In the genomic region with DNA sequence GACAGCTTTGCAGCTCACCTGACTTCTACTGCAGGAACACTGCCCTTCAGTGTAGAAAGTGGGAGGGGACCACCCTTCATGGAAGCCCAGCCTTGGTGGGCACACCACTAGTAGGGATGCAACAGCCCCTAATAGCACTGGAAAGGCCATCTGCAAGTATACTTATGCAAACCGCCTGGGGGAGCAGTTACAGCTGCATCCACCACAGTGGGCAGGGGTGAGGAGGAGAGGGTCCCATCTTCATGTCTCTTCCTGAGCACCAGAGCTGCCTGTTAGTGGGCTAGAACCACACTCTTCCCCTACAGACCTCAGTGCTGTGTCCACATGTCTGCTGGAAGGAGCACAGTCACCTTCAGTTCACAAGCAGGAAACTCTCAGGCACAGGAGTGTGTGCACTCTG, we compare ENCODE assay signal across 23 cellular contexts.
"Had no signal": no experiment of that assay in that cellular context is flagged by ENCODE, and none has a peak within 500 bp of the region (broad histone marks: within the 10 kb centered on the region; RNA-seq: fewer than 3 reads in every experiment).

No MANE protein-coding gene starts in this region.

- H3K36me3 ChIP-seq: left lung, spleen, tibial artery had no signal

- H3K4me3 ChIP-seq: left lung, psoas muscle, skin epidermis, spleen, testis, tibial artery had no signal

- H3K4me3 Mint-ChIP-seq: effector memory CD8-positive, alpha-beta T cell; naive thymus-derived CD4-positive, alpha-beta T cell; nephron; stimulated activated memory B cell treated with anti-CD40 and anti-IgM and Interleukin-4, amounts not matched to agents 10 μg/mL and 1 μg/mL and 100 μg/mL, for 72 hours; type B pancreatic cell had no signal

- H3K27ac ChIP-seq: left lung, psoas muscle, skin epidermis, spleen, testis, tibial artery had no signal

- ATAC-seq: effector memory CD8-positive, alpha-beta T cell; left cardiac atrium; left lung; naive thymus-derived CD4-positive, alpha-beta T cell; psoas muscle; right cardiac atrium; stimulated activated memory B cell treated with anti-CD40 and anti-IgM and Interleukin-4, amounts not matched to agents 10 μg/mL and 1 μg/mL and 100 μg/mL, for 72 hours; stimulated activated naive CD8-positive, alpha-beta T cell treated with anti-CD3 and anti-CD28 coated beads, Interleukin-15, Interleukin-2, amounts not matched to agents 100 U/mL and 50 U/mL, for 24 hours had no signal

- H3K4me1 Mint-ChIP-seq: naive thymus-derived CD4-positive, alpha-beta T cell; nephron; stimulated activated memory B cell treated with anti-CD40 and anti-IgM and Interleukin-4, amounts not matched to agents 10 μg/mL and 1 μg/mL and 100 μg/mL, for 72 hours had no signal

- H3K9me3 Mint-ChIP-seq: stimulated activated memory B cell treated with anti-CD40 and anti-IgM and Interleukin-4, amounts not matched to agents 10 μg/mL and 1 μg/mL and 100 μg/mL, for 72 hours; type B pancreatic cell had no signal

- H3K9me3 ChIP-seq: psoas muscle, testis had no signal

- H3K27ac Mint-ChIP-seq: effector memory CD8-positive, alpha-beta T cell; naive thymus-derived CD4-positive, alpha-beta T cell; nephron; stimulated activated memory B cell treated with anti-CD40 and anti-IgM and Interleukin-4, amounts not matched to agents 10 μg/mL and 1 μg/mL and 100 μg/mL, for 72 hours; type B pancreatic cell had no signal

- H3K36me3 Mint-ChIP-seq: stimulated activated memory B cell treated with anti-CD40 and anti-IgM and Interleukin-4, amounts not matched to agents 10 μg/mL and 1 μg/mL and 100 μg/mL, for 72 hours; type B pancreatic cell had no signal

- H3K4me1 ChIP-seq: left lung, psoas muscle, spleen, testis, tibial artery had no signal

- H3K27me3 Mint-ChIP-seq: effector memory CD8-positive, alpha-beta T cell; naive thymus-derived CD4-positive, alpha-beta T cell; type B pancreatic cell had no signal

- FAIRE-seq: frontal cortex, islet of Langerhans, urothelium cell line had no signal

- DNase-seq: cortex of kidney; effector memory CD8-positive, alpha-beta T cell; left cardiac atrium; left lung; mesenchymal stem cell; midbrain; naive thymus-derived CD4-positive, alpha-beta T cell; nucleus accumbens; psoas muscle; spleen; stimulated activated CD4-positive, alpha-beta T cell treated with anti-CD3 and anti-CD28 coated beads, Interleukin-4, amount 100 ng/mL, for 4 hours; stimulated activated naive CD8-positive, alpha-beta T cell treated with anti-CD3 and anti-CD28 coated beads, Interleukin-15, Interleukin-2, amounts not matched to agents 100 U/mL and 50 U/mL, for 24 hours; substantia nigra; testis; tibial artery had no signal

- H3K27me3 ChIP-seq: left lung, spleen, testis, tibial artery had no signal
